In genomic region chr5:1490360-1490759, GRCh38 we compare ENCODE assay signal across 1 cellular context.
TF ChIP-seq lines count a peak whose summit lies in the region.

No MANE protein-coding gene starts in this region.

TF ChIP-seq in H1, 55 proteins besides CTCF, POLR2A, EP300 and RAD21 (continued from another document):
- TF ChIP-seq E2F6 (IDR thresholded peaks at IDR 0.05) (no peak), MAFK (IDR thresholded peaks at IDR 0.05; ENCODE audit: low read depth, low read length) (no peak), CHD2 (IDR thresholded peaks at IDR 0.05; ENCODE audit: low read length) (no peak), SP4 (IDR thresholded peaks at IDR 0.05; ENCODE audit: low read length) (no peak), ASH2L (IDR thresholded peaks at IDR 0.05; ENCODE audit: low read length) (no peak), NRF1 (IDR thresholded peaks at IDR 0.05; ENCODE audit: low read depth, low read length) (no peak), SP2 (IDR thresholded peaks at IDR 0.05; ENCODE audit: low read length) (no peak), SIN3A (conservative IDR thresholded peaks at IDR 0.05 in 1 of 2, IDR thresholded peaks at IDR 0.05 in 1 of 2; ENCODE audit: low read depth in 1 of 2, low read length in 2 of 2) (no peak), SIRT6 (IDR thresholded peaks at IDR 0.05; ENCODE audit: low read length) (no peak), CHD7 (IDR thresholded peaks at IDR 0.05; ENCODE audit: insufficient replicate concordance, low read length) (no peak)
